1 cellular context compared by ENCODE assay signal in the genomic region with DNA sequence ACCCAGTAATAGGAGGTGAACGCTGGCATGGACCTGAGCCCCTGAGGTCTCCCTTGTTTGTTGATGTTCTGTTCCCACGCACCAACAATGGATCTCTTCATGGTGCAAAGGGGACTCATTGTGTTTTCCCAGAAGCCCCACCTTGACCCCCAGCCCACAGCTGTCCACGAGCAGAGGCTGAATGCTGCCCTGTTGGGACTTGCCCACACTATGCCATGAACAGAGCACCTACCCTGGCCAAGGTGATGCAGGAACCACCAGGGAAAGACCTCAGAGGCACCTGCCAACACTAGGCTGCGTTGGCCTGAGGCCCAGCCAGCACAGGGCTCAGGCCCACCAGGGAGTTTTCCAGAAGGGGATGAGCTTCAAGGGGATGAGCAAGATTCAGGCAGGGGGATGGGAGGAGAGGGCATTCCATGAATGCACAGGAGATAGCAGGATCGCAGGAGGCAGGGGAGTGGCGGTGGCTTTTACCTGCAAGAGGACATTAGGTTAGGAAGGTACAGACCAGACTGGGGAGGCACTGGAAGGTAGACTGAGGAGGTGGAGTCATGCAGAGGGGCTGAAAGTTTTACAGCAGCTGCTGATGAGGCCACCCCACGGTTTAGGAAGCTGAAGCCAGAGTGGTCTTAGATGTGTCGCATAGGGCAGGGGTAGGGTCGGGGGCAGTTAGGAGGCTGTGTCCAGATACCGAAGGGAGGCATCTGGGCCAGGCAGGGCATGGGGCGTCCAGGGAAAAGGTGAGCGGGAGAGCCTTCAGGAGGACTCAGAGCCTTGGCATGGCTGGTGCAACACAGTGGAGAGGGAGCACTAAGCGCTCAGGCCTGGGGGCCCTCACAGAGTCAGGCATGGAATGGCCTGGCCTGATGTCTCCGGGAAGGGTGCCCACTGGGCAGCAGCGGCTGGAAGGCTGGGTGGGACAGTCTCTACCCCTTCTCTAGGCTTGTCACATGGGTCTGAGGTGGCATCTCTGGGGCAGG.
TF ChIP-seq lines count a peak whose summit lies in the region.

No MANE protein-coding gene starts in this region.

TF ChIP-seq in H1, 55 proteins besides CTCF, POLR2A, EP300 and RAD21:
- TF ChIP-seq USF2 (IDR thresholded peaks at IDR 0.05; ENCODE audit: low read length) (no peak), EGR1 (IDR thresholded peaks at IDR 0.05; ENCODE audit: borderline replicate concordance, low read depth, low read length) (no peak), NRF1 (IDR thresholded peaks at IDR 0.05; ENCODE audit: low read depth, low read length) (no peak), RNF2 (IDR thresholded peaks at IDR 0.05; ENCODE audit: borderline replicate concordance, low read depth, low read length, missing control alignments, poor library complexity, severe bottlenecking) (no peak), TEAD4 (IDR thresholded peaks at IDR 0.05; ENCODE audit: low read depth, low read length) (no peak), RXRA (IDR thresholded peaks at IDR 0.05; ENCODE audit: insufficient read depth, low read depth, low read length) (no peak), KDM1A (IDR thresholded peaks at IDR 0.05; ENCODE audit: borderline replicate concordance, low read length) (no peak), CTBP2 (IDR thresholded peaks at IDR 0.05; ENCODE audit: borderline replicate concordance, insufficient read depth, insufficient read length, low read length) (no peak)
- TF ChIP-seq, protein P1, sequence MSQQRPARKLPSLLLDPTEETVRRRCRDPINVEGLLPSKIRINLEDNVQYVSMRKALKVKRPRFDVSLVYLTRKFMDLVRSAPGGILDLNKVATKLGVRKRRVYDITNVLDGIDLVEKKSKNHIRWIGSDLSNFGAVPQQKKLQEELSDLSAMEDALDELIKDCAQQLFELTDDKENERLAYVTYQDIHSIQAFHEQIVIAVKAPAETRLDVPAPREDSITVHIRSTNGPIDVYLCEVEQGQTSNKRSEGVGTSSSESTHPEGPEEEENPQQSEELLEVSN (IDR thresholded peaks at IDR 0.05), result no peak
